In genomic region chr9:89484475-89485404, GRCh38 we compare ENCODE assay signal across 8 cellular contexts. TPM values are rescaled to one million over a fixed set of nuclear protein-coding genes. Genes with fewer than 3 reads are reported as not detected.
DNase-seq lines count a peak whose midpoint lies in the region; ATAC-seq and TF ChIP-seq lines count a peak whose summit lies in the region.

No MANE protein-coding gene starts in this region.

- peak overlapping the region; percentile 50 to 79 for H3K4me3 ChIP-seq in CD4-positive, alpha-beta memory T cell (ENCODE audit: low read length in 2 of 2)
- H3K4me3 ChIP-seq in Peyer's patch = peak overlapping the region; percentile 20 to 29 (median 28)
- H3K4me3 ChIP-seq in left ventricle myocardium inferior = peak overlapping the region; percentile 17
- H3K4me3 ChIP-seq in esophagus muscularis mucosa = peak overlapping the region in 2 of 4 donors; percentile 12 to 38

- intact Hi-C loops in CD4-positive, alpha-beta memory T cell (cut with micrococcal nuclease) = loop anchor here (1.0 kb wide), 1 partner anchor 7 kb away; no protein-coding TSS in a partner anchor
- intact Hi-C loops in left ventricle myocardium inferior (cut with micrococcal nuclease) = no loop called here
- intact Hi-C loops in esophagus muscularis mucosa (cut with DNase I) = no loop called here

- H3K27ac Mint-ChIP-seq in CD4-positive, alpha-beta memory T cell = peak overlapping the region; percentile 74 to 99 (median 96)

- peak overlapping the region; percentile 92 to 100 (median 98) for H3K4me3 Mint-ChIP-seq in CD4-positive, alpha-beta memory T cell

- H3K27me3 ChIP-seq in CD4-positive, alpha-beta memory T cell (ENCODE audit: insufficient read depth, low read length) = no peaks in the 10 kb centered on the region
- H3K27me3 ChIP-seq in Peyer's patch (no peaks in the 10 kb centered on the region), left ventricle myocardium inferior (ENCODE audit: low read depth) (no peaks in the 10 kb centered on the region), esophagus muscularis mucosa (no peaks in the 10 kb centered on the region)

- POLR2A ChIA-PET in CD4-positive, alpha-beta memory T cell (lab: Charles Lee; ENCODE audit: partially characterized antibody) = interaction anchor here (0.8 to 23.9 kb wide), 17 partner anchors 9 to 76 kb away, joined by 3 to 609 read pairs (median 4); no protein-coding TSS in a partner anchor

- peak overlapping the region; percentile 58 for H3K27ac ChIP-seq in CD4-positive, alpha-beta memory T cell (ENCODE audit: low read depth, low read length)
- peak overlapping the region in 3 of 4 donors; percentile 56 to 79 (median 62) for H3K27ac ChIP-seq in Peyer's patch
- H3K27ac ChIP-seq in left ventricle myocardium inferior (replicated peaks) = no peak overlapping the region
- H3K27ac ChIP-seq in esophagus muscularis mucosa (replicated peaks in 1 of 4) = no peak overlapping the region

- no peak for TF ChIP-seq CTCF in GM20000 (IDR thresholded peaks at IDR 0.05; ENCODE audit: extremely low read depth, missing control alignments)
- no peak for TF ChIP-seq CTCF in Peyer's patch (IDR thresholded peaks at IDR 0.05)
- TF ChIP-seq CTCF in left ventricle myocardium inferior (IDR thresholded peaks at IDR 0.05; ENCODE audit: borderline replicate concordance) = no peak
- TF ChIP-seq CTCF in esophagus muscularis mucosa (IDR thresholded peaks at IDR 0.05) = no peak

- ATAC-seq in HG03378 (IDR thresholded peaks at IDR 0.05; ENCODE audit: unreplicated experiment) (no peak), GM21526 (IDR thresholded peaks at IDR 0.05; ENCODE audit: low FRiP score, unreplicated experiment) (no peak)

- peaks cover 44 to 52% of the 10 kb centered on the region in 2 donors for H3K36me3 Mint-ChIP-seq in CD4-positive, alpha-beta memory T cell

- H3K27me3 Mint-ChIP-seq in CD4-positive, alpha-beta memory T cell = no peaks in the 10 kb centered on the region

- H3K9me3 Mint-ChIP-seq in CD4-positive, alpha-beta memory T cell = no peaks in the 10 kb centered on the region

- H3K4me1 Mint-ChIP-seq in CD4-positive, alpha-beta memory T cell = peaks cover 81 to 95% (median 88%) of the 10 kb centered on the region in 4 donors

- 88% methylated on average over 6 of the region's 6 CpGs for WGBS in esophagus muscularis mucosa

- H3K36me3 ChIP-seq in CD4-positive, alpha-beta memory T cell (ENCODE audit: insufficient read depth, low read length) = peaks cover 6% of the 10 kb centered on the region
- H3K36me3 ChIP-seq in Peyer's patch = no peaks in the 10 kb centered on the region
- no peaks in the 10 kb centered on the region for H3K36me3 ChIP-seq in left ventricle myocardium inferior
- no peaks in the 10 kb centered on the region for H3K36me3 ChIP-seq in esophagus muscularis mucosa

- H3K9me3 ChIP-seq in CD4-positive, alpha-beta memory T cell (ENCODE audit: control insufficient read depth in 1 of 2, low read length in 2 of 2) = no peaks in the 10 kb centered on the region
- H3K9me3 ChIP-seq in Peyer's patch (no peaks in the 10 kb centered on the region), left ventricle myocardium inferior (replicated peaks) (peaks cover 10% of the 10 kb centered on the region), esophagus muscularis mucosa (peaks cover 0 to 6% (median 0%) of the 10 kb centered on the region in 4 donors)

- H3K4me1 ChIP-seq in CD4-positive, alpha-beta memory T cell (ENCODE audit: insufficient read depth, low read length) = peaks cover 90% of the 10 kb centered on the region
- H3K4me1 ChIP-seq in Peyer's patch = peaks cover 0 to 32% (median 26%) of the 10 kb centered on the region in 4 donors
- H3K4me1 ChIP-seq in left ventricle myocardium inferior = peaks cover 23% of the 10 kb centered on the region
- peaks cover 0 to 8% (median 1%) of the 10 kb centered on the region in 4 donors for H3K4me1 ChIP-seq in esophagus muscularis mucosa

- no peak for TF ChIP-seq POLR2A in Peyer's patch (IDR thresholded peaks at IDR 0.05)
- TF ChIP-seq POLR2A in esophagus muscularis mucosa (IDR thresholded peaks at IDR 0.05; ENCODE audit: low read depth) = no peak

- no peak for TF ChIP-seq EP300 in esophagus muscularis mucosa (IDR thresholded peaks at IDR 0.05)

- CTCF ChIA-PET in CD4-positive, alpha-beta memory T cell (lab: Charles Lee; ENCODE audit: partially characterized antibody) = interaction anchor here (0.8 to 2.9 kb wide), 5 partner anchors 13 to 132 kb away, joined by 3 to 18 read pairs (median 4); no protein-coding TSS in a partner anchor

- DNase-seq in CD4-positive, alpha-beta memory T cell = no peak
- DNase-seq in GM20000 (ENCODE audit: low spot score) (peak; percentile 66), Peyer's patch (no peak), left ventricle myocardium inferior (no peak), UCSD-AML1 (lab: John Stamatoyannopoulos, UW; ENCODE audit: unreplicated experiment) (no peak), esophagus muscularis mucosa (ENCODE audit: extremely low spot score) (no peak)

RNA-seq across cellular contexts. Expression of gene SEMA4D, which starts 13.2 kb away (rescaled TPM):
- 100 to 1,000 TPM; 393 to 410 TPM for total RNA-seq in CD4-positive, alpha-beta memory T cell
- 100 to 1,000 TPM in 1 of 2 donors, 10 to 100 TPM in 1; 49.5 to 166 TPM for polyA plus RNA-seq in CD4-positive, alpha-beta memory T cell
- total RNA-seq in Peyer's patch = 100 to 1,000 TPM in 1 of 4 donors, 10 to 100 TPM in 3; 24.3 to 124 (median 30.0) TPM
- 17.1 TPM for total RNA-seq in left ventricle myocardium inferior
- 10 to 100 TPM in 3 of 4 donors, 1 to 10 TPM in 1; 7.9 to 14.1 (median 10.6) TPM for total RNA-seq in esophagus muscularis mucosa

Comparison
In these comparisons a context has a peak if more than half of its experiments do, and no peak if none do; other contexts are left out.
1. H3K27ac ChIP-seq: peak in CD4-positive, alpha-beta memory T cell (single experiment) and Peyer's patch (3 of 4); none in left ventricle myocardium inferior (single experiment) and esophagus muscularis mucosa (0 of 4).